1 cellular context compared by ENCODE assay signal in the genomic region with DNA sequence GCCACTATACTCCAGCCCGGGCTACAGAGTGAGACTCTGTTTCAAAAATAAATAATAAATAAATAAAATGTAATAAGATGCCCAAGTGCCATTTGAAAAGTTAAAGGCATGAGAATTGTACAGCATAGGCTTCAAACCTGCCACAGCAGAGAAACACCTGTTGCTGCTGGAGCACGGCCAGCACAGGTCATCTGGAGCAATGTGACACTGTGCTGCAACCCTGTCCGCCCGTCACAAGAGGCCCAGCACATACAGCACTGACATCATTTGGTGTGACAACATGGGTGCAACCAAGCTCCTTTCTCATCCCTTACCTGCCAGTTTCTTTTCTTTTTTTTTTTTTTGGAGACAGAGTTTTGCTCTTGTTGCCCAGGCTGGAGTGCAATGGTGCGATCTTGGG.
TF ChIP-seq lines count a peak whose summit lies in the region.

No MANE protein-coding gene starts in this region.

TF ChIP-seq in IMR-90, 13 proteins besides CTCF, POLR2A, EP300 and RAD21:
- TF ChIP-seq NFE2L2 (IDR thresholded peaks at IDR 0.05; ENCODE audit: low read depth, low read length) (no peak), MAFK (IDR thresholded peaks at IDR 0.05; ENCODE audit: low read depth, low read length) (no peak), FOS (IDR thresholded peaks at IDR 0.05; ENCODE audit: low read depth, low read length) (no peak), RCOR1 (IDR thresholded peaks at IDR 0.05; ENCODE audit: insufficient replicate concordance, low read length) (no peak), SMC3 (IDR thresholded peaks at IDR 0.05; ENCODE audit: low read depth, low read length) (no peak), CEBPB (IDR thresholded peaks at IDR 0.05; ENCODE audit: low read depth, low read length) (no peak), MXI1 (IDR thresholded peaks at IDR 0.05; ENCODE audit: borderline replicate concordance, low read depth, low read length) (no peak), USF2 (IDR thresholded peaks at IDR 0.05; ENCODE audit: low read depth, low read length) (no peak), ELK1 (IDR thresholded peaks at IDR 0.05; ENCODE audit: borderline replicate concordance, low read depth, low read length) (no peak), RFX5 (IDR thresholded peaks at IDR 0.05; ENCODE audit: low read depth, low read length) (no peak), MAZ (IDR thresholded peaks at IDR 0.05; ENCODE audit: borderline replicate concordance, low read depth, low read length) (no peak), CHD1 (IDR thresholded peaks at IDR 0.05; ENCODE audit: low read depth, low read length) (no peak), BHLHE40 (IDR thresholded peaks at IDR 0.05; ENCODE audit: low read depth, low read length) (no peak)
TF ChIP-seq in IMR-90: peak in this region for 0.
